14 cellular contexts compared by ENCODE assay signal in the genomic region with DNA sequence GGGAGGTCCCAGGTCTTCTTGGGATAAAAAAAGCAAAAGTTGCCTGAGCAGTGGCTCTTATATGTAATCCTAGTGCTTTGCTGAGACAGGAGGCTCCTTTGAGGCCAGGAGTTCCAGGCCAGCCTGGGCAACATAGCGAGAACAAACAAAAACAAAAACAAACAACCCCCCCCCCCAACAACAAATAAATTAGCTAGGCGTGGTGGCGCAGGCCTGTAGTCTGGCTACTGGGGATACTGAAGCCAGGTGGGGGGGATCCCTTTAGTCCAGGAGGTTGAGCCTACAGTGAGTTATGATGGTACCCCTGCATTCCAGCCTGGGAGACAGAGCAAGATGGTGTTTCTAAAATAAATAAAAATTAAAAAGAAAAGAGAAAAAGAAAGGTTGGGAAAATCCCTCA. TPM values are rescaled to one million over a fixed set of nuclear protein-coding genes. Genes with fewer than 3 reads are reported as not detected.
DNase-seq lines count a peak whose midpoint lies in the region; ATAC-seq and TF ChIP-seq lines count a peak whose summit lies in the region.
"Had no signal": no experiment of that assay in that cellular context is flagged by ENCODE, and none has a peak within 500 bp of the region (broad histone marks: within the 10 kb centered on the region; RNA-seq: fewer than 3 reads in every experiment).

No MANE protein-coding gene starts in this region.

- no peaks in the 10 kb centered on the region for H3K36me3 Mint-ChIP-seq in activated CD8-positive, alpha-beta memory T cell treated with anti-CD3 and anti-CD28 coated beads, Interleukin-2, amount 10 ng/mL, durations not matched to agents 7 days and 5 days
- peaks cover 3% of the 10 kb centered on the region for H3K36me3 Mint-ChIP-seq in T-helper 17 cell (ENCODE audit: low read depth)
- peaks cover 0 to 5% of the 10 kb centered on the region in 2 donors for H3K36me3 Mint-ChIP-seq in stimulated activated naive B cell treated with anti-CD40 and anti-IgM and Interleukin-4, amounts not matched to agents 10 μg/mL and 1 μg/mL and 100 μg/mL, for 72 hours

- DNase-seq in activated CD8-positive, alpha-beta memory T cell treated with anti-CD3 and anti-CD28 coated beads, Interleukin-2, amount 10 ng/mL, durations not matched to agents 7 days and 5 days, result no peak
- no peak for DNase-seq in activated CD8-positive, alpha-beta memory T cell treated with anti-CD3 and anti-CD28 coated beads for 24 hours
- DNase-seq in T-helper 17 cell (no peak), ovary (no peak), DMS79 treated with DMSO at 0.1 percent for 48 hours (lab: John Stamatoyannopoulos, UW) (no peak), HT-29 (ENCODE audit: low spot score) (no peak)
- no peak for DNase-seq in stimulated activated naive B cell treated with anti-CD40 and anti-IgM and Interleukin-4, amounts not matched to agents 10 μg/mL and 1 μg/mL and 100 μg/mL, for 72 hours
- DNase-seq: aorta; NCI-H146; stimulated activated naive CD4-positive, alpha-beta T cell treated with Interleukin-2 at 50 U/mL for 16 hours had no signal

- peaks cover 5% of the 10 kb centered on the region for H3K4me1 ChIP-seq in ovary (ENCODE audit: insufficient read depth)

- 93 to 100% (median 93%) methylated on average over 3 of the region's 3 CpGs for WGBS in ovary, 3 donors

- no peak overlapping the region for H3K27ac Mint-ChIP-seq in activated CD8-positive, alpha-beta memory T cell treated with anti-CD3 and anti-CD28 coated beads, Interleukin-2, amount 10 ng/mL, durations not matched to agents 7 days and 5 days
- H3K27ac Mint-ChIP-seq in T-helper 17 cell, result no peak overlapping the region
- H3K27ac Mint-ChIP-seq in stimulated activated naive B cell treated with anti-CD40 and anti-IgM and Interleukin-4, amounts not matched to agents 10 μg/mL and 1 μg/mL and 100 μg/mL, for 72 hours, result no peak overlapping the region
- H3K27ac Mint-ChIP-seq: T-helper 2 cell treated with Interferon-gamma antibody and Interleukin-4, amounts not matched to agents 5 μg/mL and 100 μg/mL, for 36 hours had no signal

- H3K9me3 ChIP-seq in T-helper 17 cell (ENCODE audit: control insufficient read depth, low read length, poor library complexity, severe bottlenecking) (no peaks in the 10 kb centered on the region), iPS-18c (ENCODE audit: control insufficient read depth, insufficient read depth, low read length) (peaks cover 2% of the 10 kb centered on the region), ovary (no peaks in the 10 kb centered on the region)
- H3K9me3 ChIP-seq: neutrophil had no signal

- no peak for TF ChIP-seq CTCF in ovary (IDR thresholded peaks at IDR 0.05)

- H3K4me3 Mint-ChIP-seq in activated CD8-positive, alpha-beta memory T cell treated with anti-CD3 and anti-CD28 coated beads, Interleukin-2, amount 10 ng/mL, durations not matched to agents 7 days and 5 days, result peak overlapping the region; percentile 67
- peak overlapping the region; percentile 74 for H3K4me3 Mint-ChIP-seq in T-helper 17 cell
- H3K4me3 Mint-ChIP-seq in stimulated activated naive B cell treated with anti-CD40 and anti-IgM and Interleukin-4, amounts not matched to agents 10 μg/mL and 1 μg/mL and 100 μg/mL, for 72 hours, result peak overlapping the region; percentile 29 to 80

- H3K36me3 ChIP-seq in ovary, result no peaks in the 10 kb centered on the region
- H3K36me3 ChIP-seq: neutrophil had no signal

- no peak for ATAC-seq in activated CD8-positive, alpha-beta memory T cell treated with anti-CD3 and anti-CD28 coated beads, Interleukin-2, amount 10 ng/mL, durations not matched to agents 7 days and 5 days
- no peak for ATAC-seq in T-helper 17 cell
- ATAC-seq in stimulated activated naive B cell treated with anti-CD40 and anti-IgM and Interleukin-4, amounts not matched to agents 10 μg/mL and 1 μg/mL and 100 μg/mL, for 72 hours (replicated peaks), result no peak

- no peak overlapping the region for H3K27ac ChIP-seq in ovary
- H3K27ac ChIP-seq: epithelial cell of prostate, neutrophil had no signal

- no peaks in the 10 kb centered on the region for H3K27me3 ChIP-seq in ovary

- intact Hi-C loops in ovary (cut with DNase I), result no loop called here

- CTCF ChIA-PET in activated CD8-positive, alpha-beta memory T cell treated with anti-CD3 and anti-CD28 coated beads, Interleukin-2, amount 10 ng/mL, durations not matched to agents 7 days and 5 days (lab: Charles Lee), result interaction anchor here (0.9 kb wide), 1 partner anchor 59 kb away, joined by 3 read pairs; no protein-coding TSS in a partner anchor

- no peak for TF ChIP-seq EP300 in ovary (IDR thresholded peaks at IDR 0.05)

- TF ChIP-seq POLR2A in ovary (IDR thresholded peaks at IDR 0.05), result no peak

- H3K4me3 ChIP-seq in iPS-18c (ENCODE audit: insufficient read depth, low read depth, low read length), result peak overlapping the region; percentile 59; the same call in 1 of the 2 replicates
- no peak overlapping the region for H3K4me3 ChIP-seq in ovary

- peaks cover 37% of the 10 kb centered on the region for H3K27me3 Mint-ChIP-seq in activated CD8-positive, alpha-beta memory T cell treated with anti-CD3 and anti-CD28 coated beads, Interleukin-2, amount 10 ng/mL, durations not matched to agents 7 days and 5 days
- peaks cover 33% of the 10 kb centered on the region for H3K27me3 Mint-ChIP-seq in T-helper 17 cell
- H3K27me3 Mint-ChIP-seq in stimulated activated naive B cell treated with anti-CD40 and anti-IgM and Interleukin-4, amounts not matched to agents 10 μg/mL and 1 μg/mL and 100 μg/mL, for 72 hours, result peaks cover 53 to 56% of the 10 kb centered on the region in 2 donors

- peaks cover 9% of the 10 kb centered on the region for H3K4me1 Mint-ChIP-seq in activated CD8-positive, alpha-beta memory T cell treated with anti-CD3 and anti-CD28 coated beads, Interleukin-2, amount 10 ng/mL, durations not matched to agents 7 days and 5 days
- H3K4me1 Mint-ChIP-seq in T-helper 17 cell, result peaks cover 18% of the 10 kb centered on the region
- peaks cover 16 to 23% of the 10 kb centered on the region in 2 donors for H3K4me1 Mint-ChIP-seq in stimulated activated naive B cell treated with anti-CD40 and anti-IgM and Interleukin-4, amounts not matched to agents 10 μg/mL and 1 μg/mL and 100 μg/mL, for 72 hours

- no peaks in the 10 kb centered on the region for H3K9me3 Mint-ChIP-seq in activated CD8-positive, alpha-beta memory T cell treated with anti-CD3 and anti-CD28 coated beads, Interleukin-2, amount 10 ng/mL, durations not matched to agents 7 days and 5 days (ENCODE audit: low read depth)
- no peaks in the 10 kb centered on the region for H3K9me3 Mint-ChIP-seq in stimulated activated naive B cell treated with anti-CD40 and anti-IgM and Interleukin-4, amounts not matched to agents 10 μg/mL and 1 μg/mL and 100 μg/mL, for 72 hours
- H3K9me3 Mint-ChIP-seq: T-helper 2 cell treated with Interferon-gamma antibody and Interleukin-4, amounts not matched to agents 5 μg/mL and 100 μg/mL, for 36 hours had no signal

RNA-seq across cellular contexts. Expression of a gene that starts 5.4 kb away (rescaled TPM):
- 1 to 10 TPM; 2.5 to 4.5 TPM for total RNA-seq in activated CD8-positive, alpha-beta memory T cell treated with anti-CD3 and anti-CD28 coated beads, Interleukin-2, amount 10 ng/mL, durations not matched to agents 7 days and 5 days
- 1 to 10 TPM; 3.6 to 6.5 TPM for total RNA-seq in T-helper 17 cell
- 10 to 100 TPM in 1 of 7 donors, 1 to 10 TPM in 6; 1.0 to 13.5 (median 6.2) TPM for total RNA-seq in ovary
- 1 to 10 TPM; 2.4 to 3.1 TPM for polyA plus RNA-seq in ovary
- 0.33 and 0.55 TPM in 2 replicates for total RNA-seq in HT-29 (2014; rRNA removed; shearing (Covaris generic))
